ENCODE assay signal across 8 cellular contexts in genomic region chr21:15062566-15062965, GRCh38. TPM values are rescaled to one million over a fixed set of nuclear protein-coding genes. Genes with fewer than 3 reads are reported as not detected.
A peak's percentile ranks its signal among the peaks of the same experiment; 100 is the strongest.
DNase-seq lines count a peak whose midpoint lies in the region; ATAC-seq, FAIRE-seq and TF ChIP-seq lines count a peak whose summit lies in the region.

No MANE protein-coding gene starts in this region.

- peak; percentile 73 for FAIRE-seq in H54 (lab: Jason Lieb, UNC)

- DNase-seq in H54 (ENCODE audit: insufficient read length, low spot score) (no peak), RWPE2 (ENCODE audit: low spot score) (no peak), erythroblast (lab: John Stamatoyannopoulos, UW) (peak; percentile 39 to 45), prostate gland (ENCODE audit: low spot score) (no peak), iPS-NIHi11 (ENCODE audit: low spot score) (no peak)

- H3K27me3 ChIP-seq in RWPE2 (ENCODE audit: insufficient read depth, poor library complexity, severe bottlenecking) (no peaks in the 10 kb centered on the region), prostate gland (replicated peaks; ENCODE audit: insufficient read depth) (no peaks in the 10 kb centered on the region)

- H3K9me3 ChIP-seq in RWPE2 (ENCODE audit: severe bottlenecking) = no peaks in the 10 kb centered on the region
- no peaks in the 10 kb centered on the region for H3K9me3 ChIP-seq in prostate gland

- intact Hi-C loops in prostate gland (cut with DNase I) = loop anchor here (10.0 kb wide), 4 partner anchors 108 to 678 kb away; partner anchors contain the start of gene HSPA13

- peak overlapping the region; percentile 99 for H3K4me3 ChIP-seq in RWPE2 (ENCODE audit: severe bottlenecking)
- peak overlapping the region; percentile 88 to 97 for H3K4me3 ChIP-seq in prostate gland

- WGBS in prostate gland = 14% methylated on average over 3 of the region's 3 CpGs

- peak; percentile 49 for TF ChIP-seq CTCF in RWPE2 (IDR thresholded peaks at IDR 0.05; ENCODE audit: poor library complexity, severe bottlenecking)
- TF ChIP-seq CTCF in prostate gland (IDR thresholded peaks at IDR 0.05) = peak in 2 of 4 experiments; percentile 4 to 29

- ATAC-seq in RWPE2 (ENCODE audit: low read depth) = no peak
- no peak for ATAC-seq in HG02840 (IDR thresholded peaks at IDR 0.05; ENCODE audit: low FRiP score, unreplicated experiment)
- ATAC-seq in GM21717 (IDR thresholded peaks at IDR 0.05; ENCODE audit: unreplicated experiment) = no peak
- ATAC-seq in HG03520 (IDR thresholded peaks at IDR 0.05; ENCODE audit: unreplicated experiment) = no peak

- H3K4me1 ChIP-seq in RWPE2 (ENCODE audit: insufficient read depth, poor library complexity, severe bottlenecking) (peaks cover 44% of the 10 kb centered on the region), prostate gland (replicated peaks) (no peaks in the 10 kb centered on the region)

- H3K36me3 ChIP-seq in RWPE2 (ENCODE audit: low read depth) (no peaks in the 10 kb centered on the region), prostate gland (no peaks in the 10 kb centered on the region)

- H3K27ac ChIP-seq in RWPE2 (ENCODE audit: poor library complexity, severe bottlenecking) (peak overlapping the region; percentile 87), prostate gland (peak overlapping the region in 1 of 2 donors; percentile 96)

- TF ChIP-seq POLR2A in H54 (IDR thresholded peaks at IDR 0.05; ENCODE audit: low read depth, low read length) = no peak
- no peak for TF ChIP-seq POLR2A in erythroblast (IDR thresholded peaks at IDR 0.05; ENCODE audit: low read length)
- TF ChIP-seq POLR2A in prostate gland (IDR thresholded peaks at IDR 0.05) = no peak

RNA-seq across cellular contexts. Expression of gene NRIP1, which starts 2.2 kb away (rescaled TPM):
- total RNA-seq in prostate gland = 10 to 100 TPM; 29.3 to 43.1 TPM

Comparison
In these comparisons a context has a peak if more than half of its experiments do, and no peak if none do; other contexts are left out.
1. DNase-seq: peak in erythroblast (2 of 2); none in H54 (single experiment), RWPE2 (single experiment), prostate gland (single experiment) and iPS-NIHi11 (single experiment).